7 cellular contexts compared by ENCODE assay signal in genomic region chr19:43594081-43594697, GRCh38. TPM values are rescaled to one million over a fixed set of nuclear protein-coding genes. Genes with fewer than 3 reads are reported as not detected.
A peak's percentile ranks its signal among the peaks of the same experiment; 100 is the strongest.
DNase-seq lines count a peak whose midpoint lies in the region; ATAC-seq and TF ChIP-seq lines count a peak whose summit lies in the region.

No MANE protein-coding gene starts in this region.

- peak overlapping the region; percentile 47 for H3K27ac Mint-ChIP-seq in activated CD4-positive, alpha-beta memory T cell treated with anti-CD3 and anti-CD28 coated beads for 36 hours

- TF ChIP-seq CTCF in spleen (IDR thresholded peaks at IDR 0.05 in 8 of 11, conservative IDR thresholded peaks at IDR 0.05 in 3 of 11): no peak

- intact Hi-C loops in activated CD4-positive, alpha-beta memory T cell treated with anti-CD3 and anti-CD28 coated beads for 36 hours (cut with micrococcal nuclease): loop anchor here (1.0 kb wide), 1 partner anchor 147 kb away; no protein-coding TSS in a partner anchor
- intact Hi-C loops in right cardiac atrium (cut with DNase I) (no loop called here), spleen (cut with DNase I; ENCODE audit: low total_unique reads) (no loop called here)

- H3K27me3 ChIP-seq in HAP-1 (ENCODE audit: low read depth) (no peaks in the 10 kb centered on the region), right cardiac atrium (ENCODE audit: control insufficient read depth, insufficient read depth) (no peaks in the 10 kb centered on the region), spleen (replicated peaks in 1 of 7) (no peaks in the 10 kb centered on the region)

- in situ Hi-C loops in HAP-1 (cut with MboI; ENCODE audit: low sequenced_read_pairs): loop anchor here (5.0 kb wide), 1 partner anchor 152 kb away; no protein-coding TSS in a partner anchor

- 89% methylated on average over 10 of the region's 10 CpGs for WGBS in right cardiac atrium
- 87 to 94% (median 91%) methylated on average over 10 of the region's 10 CpGs for WGBS in spleen, 5 donors

- peaks cover 10% of the 10 kb centered on the region; the same call in 1 of the 2 replicates for H3K4me1 ChIP-seq in HAP-1
- H3K4me1 ChIP-seq in right cardiac atrium (ENCODE audit: control insufficient read depth, insufficient read depth, low read length): peaks cover 6% of the 10 kb centered on the region
- H3K4me1 ChIP-seq in spleen: peaks cover 28 to 71% (median 46%) of the 10 kb centered on the region in 6 donors

- no peaks in the 10 kb centered on the region for H3K9me3 ChIP-seq in HAP-1
- H3K9me3 ChIP-seq in right cardiac atrium (ENCODE audit: control insufficient read depth, low read length): no peaks in the 10 kb centered on the region
- H3K9me3 ChIP-seq in spleen: no peaks in the 10 kb centered on the region

- CTCF ChIA-PET in activated CD4-positive, alpha-beta memory T cell treated with anti-CD3 and anti-CD28 coated beads for 36 hours (lab: Charles Lee): interaction anchor here (0.6 to 7.1 kb wide), 37 partner anchors 9 to 1952 kb away, joined by 3 to 145 read pairs (median 7); partner anchors contain the start of genes PHLDB3, PINLYP, SMG9 and XRCC1

- DNase-seq in HAP-1 (ENCODE audit: low spot score in 2 of 2): no peak
- DNase-seq in activated CD4-positive, alpha-beta memory T cell treated with anti-CD3 and anti-CD28 coated beads for 36 hours: no peak
- DNase-seq in right cardiac atrium: no peak
- DNase-seq in spleen: no peak
- DNase-seq in NCI-H2107 (lab: John Stamatoyannopoulos, UW): no peak
- no peak for DNase-seq in T-helper 9 cell

- peaks cover 39% of the 10 kb centered on the region for H3K4me1 Mint-ChIP-seq in activated CD4-positive, alpha-beta memory T cell treated with anti-CD3 and anti-CD28 coated beads for 36 hours (ENCODE audit: low read depth)

- H3K9me3 Mint-ChIP-seq in activated CD4-positive, alpha-beta memory T cell treated with anti-CD3 and anti-CD28 coated beads for 36 hours: no peaks in the 10 kb centered on the region

- POLR2A ChIA-PET in activated CD4-positive, alpha-beta memory T cell treated with anti-CD3 and anti-CD28 coated beads for 36 hours (lab: Charles Lee): interaction anchor here (0.7 to 2.8 kb wide), 14 partner anchors 10 to 69 kb away, joined by 3 to 17 read pairs (median 6); partner anchors contain the start of genes PINLYP, XRCC1 and ZNF575

- H3K4me3 ChIP-seq in HAP-1: peak overlapping the region; percentile 64
- H3K4me3 ChIP-seq in right cardiac atrium (ENCODE audit: low read length): peak overlapping the region; percentile 75
- peak overlapping the region; percentile 47 to 83 (median 68) for H3K4me3 ChIP-seq in spleen

- no peak overlapping the region for H3K27ac ChIP-seq in right cardiac atrium (ENCODE audit: low read length)
- peak overlapping the region in 7 of 8 donors; percentile 80 to 98 (median 96) for H3K27ac ChIP-seq in spleen

- H3K36me3 ChIP-seq in HAP-1 (replicated peaks) (peaks cover 24% of the 10 kb centered on the region), spleen (peaks cover 0 to 60% (median 35%) of the 10 kb centered on the region in 6 donors)

- no peak for TF ChIP-seq POLR2A in spleen (IDR thresholded peaks at IDR 0.05)

- ATAC-seq in right cardiac atrium: no peak
- ATAC-seq in GM21447 (IDR thresholded peaks at IDR 0.05; ENCODE audit: unreplicated experiment): no peak

- peaks cover 34% of the 10 kb centered on the region for H3K36me3 Mint-ChIP-seq in activated CD4-positive, alpha-beta memory T cell treated with anti-CD3 and anti-CD28 coated beads for 36 hours

- H3K27me3 Mint-ChIP-seq in activated CD4-positive, alpha-beta memory T cell treated with anti-CD3 and anti-CD28 coated beads for 36 hours: no peaks in the 10 kb centered on the region

- H3K4me3 Mint-ChIP-seq in activated CD4-positive, alpha-beta memory T cell treated with anti-CD3 and anti-CD28 coated beads for 36 hours: peak overlapping the region; percentile 94

RNA-seq across cellular contexts. Expression of gene IRGQ, which starts 1.7 kb away (rescaled TPM):
- 10 to 100 TPM; 18.3 to 19.9 TPM for total RNA-seq in activated CD4-positive, alpha-beta memory T cell treated with anti-CD3 and anti-CD28 coated beads for 36 hours
- total RNA-seq in right cardiac atrium (10 to 100 TPM; 19.4 to 29.2 (median 24.7) TPM), spleen (10 to 100 TPM; 16.5 to 25.9 (median 20.9) TPM)
- polyA plus RNA-seq in right cardiac atrium (9.4 TPM), spleen (1 to 10 TPM; 3.1 to 3.9 (median 3.8) TPM)

RNA-seq across cellular contexts. Expression of gene ZNF576, which starts 2.2 kb away (rescaled TPM):
- 10 to 100 TPM; 12.6 to 14.1 TPM for total RNA-seq in activated CD4-positive, alpha-beta memory T cell treated with anti-CD3 and anti-CD28 coated beads for 36 hours
- 10 to 100 TPM; 11.5 to 15.4 (median 13.0) TPM for total RNA-seq in right cardiac atrium
- polyA plus RNA-seq in right cardiac atrium: 11.6 TPM
- 10 to 100 TPM in 5 of 7 donors, 1 to 10 TPM in 2; 8.1 to 12.9 (median 11.5) TPM for total RNA-seq in spleen
- polyA plus RNA-seq in spleen: 10 to 100 TPM in 1 of 3 donors, 1 to 10 TPM in 2; 6.9 to 14.7 (median 9.8) TPM

RNA-seq across cellular contexts. Expression of gene SRRM5, which starts 17.7 kb away (rescaled TPM):
- total RNA-seq in activated CD4-positive, alpha-beta memory T cell treated with anti-CD3 and anti-CD28 coated beads for 36 hours: under 1 TPM; 0.39 to 0.59 TPM
- under 1 TPM in 3 of 4 donors, not detected in 1; 0.23 to 0.29 (median 0.28) TPM for total RNA-seq in right cardiac atrium
- polyA plus RNA-seq in right cardiac atrium: 0.34 TPM
- under 1 TPM; 0.32 to 0.94 (median 0.40) TPM for total RNA-seq in spleen
- polyA plus RNA-seq in spleen: under 1 TPM; 0.26 to 0.54 (median 0.52) TPM

RNA-seq across cellular contexts. Expression of gene PINLYP, which starts 18.6 kb away (rescaled TPM):
- total RNA-seq in activated CD4-positive, alpha-beta memory T cell treated with anti-CD3 and anti-CD28 coated beads for 36 hours: 1 to 10 TPM; 2.2 to 3.7 TPM
- total RNA-seq in right cardiac atrium: 1 to 10 TPM; 3.8 to 6.8 (median 4.9) TPM
- 9.8 TPM for polyA plus RNA-seq in right cardiac atrium
- total RNA-seq in spleen: 1 to 10 TPM; 2.0 to 8.7 (median 4.3) TPM
- polyA plus RNA-seq in spleen: 10 to 100 TPM in 1 of 3 donors, 1 to 10 TPM in 2; 6.9 to 10.5 (median 9.6) TPM

RNA-seq across cellular contexts. Expression of gene XRCC1, which starts 18.9 kb away (rescaled TPM):
- total RNA-seq in activated CD4-positive, alpha-beta memory T cell treated with anti-CD3 and anti-CD28 coated beads for 36 hours: 10 to 100 TPM; 42.5 to 43.0 TPM
- 10 to 100 TPM; 13.5 to 17.1 (median 15.6) TPM for total RNA-seq in right cardiac atrium
- polyA plus RNA-seq in right cardiac atrium: 11.2 TPM
- 10 to 100 TPM; 23.6 to 32.0 (median 26.0) TPM for total RNA-seq in spleen
- 10 to 100 TPM; 16.0 to 19.0 (median 16.4) TPM for polyA plus RNA-seq in spleen
